19 cellular contexts compared by ENCODE assay signal in the genomic region with DNA sequence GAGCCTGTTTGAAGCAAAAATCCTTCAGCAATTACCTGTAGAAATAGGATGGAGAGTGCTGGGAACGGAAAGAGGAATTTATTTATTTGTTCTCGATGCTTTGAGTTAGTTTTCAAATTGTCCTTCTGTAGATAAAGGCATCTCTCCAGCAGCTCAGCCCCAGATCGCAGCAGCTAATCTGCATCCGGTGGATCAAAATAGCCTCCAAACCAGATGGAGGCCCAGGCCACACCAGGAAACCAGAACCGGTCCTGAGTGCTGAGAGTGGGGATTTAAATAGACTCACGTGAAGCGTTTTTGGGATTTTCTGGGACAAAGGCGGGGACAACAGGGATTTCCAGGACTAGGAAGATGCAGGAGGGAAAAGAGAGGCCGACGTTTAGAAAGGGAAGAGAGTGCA.
DNase-seq lines count a peak whose midpoint lies in the region; ATAC-seq and TF ChIP-seq lines count a peak whose summit lies in the region.
"Had no signal": no experiment of that assay in that cellular context is flagged by ENCODE, and none has a peak within 500 bp of the region (broad histone marks: within the 10 kb centered on the region; RNA-seq: fewer than 3 reads in every experiment).

No MANE protein-coding gene starts in this region.

- DNase-seq in Right ventricle myocardium superior: no peak
- no peak for DNase-seq in left ventricle myocardium superior
- no peak for DNase-seq in caudate nucleus (lab: John Stamatoyannopoulos, UW)
- DNase-seq in nephron progenitor cell: no peak
- DNase-seq in NCI-H1694 treated with DMSO at 0.1 percent for 48 hours (lab: John Stamatoyannopoulos, UW): no peak
- no peak for DNase-seq in erythroblast (lab: John Stamatoyannopoulos, UW)
- DNase-seq: CD4-positive, alpha-beta T cell; H9; Kasumi-1; NCI-H1105; NCI-H1436 treated with DMSO at 0.1 percent for 48 hours; NCI-H1930; NCI-H446; NCI-H526; RPMI8226; SHP77 had no signal

- ATAC-seq in Right ventricle myocardium superior (ENCODE audit: poor library complexity) (peak; percentile 33), left ventricle myocardium superior (no peak), GM21619 (IDR thresholded peaks at IDR 0.05; ENCODE audit: unreplicated experiment) (no peak)
- ATAC-seq: GM23338, K562 had no signal

- no peaks in the 10 kb centered on the region for H3K36me3 Mint-ChIP-seq in nephron progenitor cell (ENCODE audit: low read depth)

- TF ChIP-seq CTCF in nephron progenitor cell (IDR thresholded peaks at IDR 0.05): no peak

- peaks cover 28% of the 10 kb centered on the region for H3K27me3 Mint-ChIP-seq in nephron progenitor cell (ENCODE audit: low read depth, poor library complexity)

- no peak overlapping the region for H3K4me3 Mint-ChIP-seq in nephron progenitor cell
- H3K4me3 Mint-ChIP-seq: CD4-positive, alpha-beta T cell; GM23338; H9 had no signal

- no peak for TF ChIP-seq POLR2A in erythroblast (IDR thresholded peaks at IDR 0.05; ENCODE audit: low read length)

- H3K4me1 Mint-ChIP-seq in nephron progenitor cell: peaks cover 46% of the 10 kb centered on the region

- intact Hi-C loops in Right ventricle myocardium superior (cut with DNase I) (no loop called here), left ventricle myocardium superior (cut with micrococcal nuclease) (no loop called here)

- H3K27ac ChIP-seq in caudate nucleus (ENCODE audit: low read depth, low read length): peak overlapping the region; percentile 77

- H3K9me3 Mint-ChIP-seq in nephron progenitor cell: no peaks in the 10 kb centered on the region
- H3K9me3 Mint-ChIP-seq: CD4-positive, alpha-beta T cell; GM23338; H9 had no signal

- H3K27ac Mint-ChIP-seq in nephron progenitor cell: peak overlapping the region; percentile 52
- H3K27ac Mint-ChIP-seq: CD4-positive, alpha-beta T cell; GM23338; H9 had no signal
